ENCODE assay signal across 28 cellular contexts in the genomic region with DNA sequence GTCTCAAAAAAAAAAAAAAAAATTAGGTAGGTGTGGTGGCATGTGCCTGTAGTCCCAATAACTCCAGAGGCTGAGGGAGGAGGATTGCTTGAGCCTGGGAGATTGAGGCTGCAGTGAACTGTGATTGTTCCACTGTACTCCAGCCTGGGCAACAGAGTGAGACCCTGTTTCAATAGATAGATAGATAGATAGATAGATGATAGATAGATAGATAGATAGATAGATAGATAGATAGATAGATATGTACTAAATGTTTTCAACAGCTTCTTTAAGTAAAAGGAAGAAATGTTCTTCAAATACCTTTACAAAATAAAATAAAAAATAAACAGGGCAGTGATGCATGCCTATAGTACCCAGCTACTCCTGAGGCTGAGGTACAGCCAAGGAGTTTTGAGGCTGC.
"Had no signal": no experiment of that assay in that cellular context is flagged by ENCODE, and none has a peak within 500 bp of the region (broad histone marks: within the 10 kb centered on the region; RNA-seq: fewer than 3 reads in every experiment).

No MANE protein-coding gene starts in this region.

- ATAC-seq: activated CD4-positive, alpha-beta T cell treated with anti-CD3 and anti-CD28 coated beads for 36 hours; activated CD8-positive, alpha-beta memory T cell treated with anti-CD3 and anti-CD28 coated beads, Interleukin-2, amount 10 ng/mL, durations not matched to agents 7 days and 5 days; activated CD8-positive, alpha-beta T cell treated with anti-CD3 and anti-CD28 coated beads, Interleukin-2, amount 10 ng/mL, durations not matched to agents 7 days and 5 days; activated naive CD8-positive, alpha-beta T cell treated with anti-CD3 and anti-CD28 coated beads, Interleukin-2, amount 50 U/mL, for 24 hours; body of pancreas had no signal

- H3K27me3 ChIP-seq: adrenal gland, body of pancreas, esophagus squamous epithelium had no signal

- DNase-seq: activated CD4-positive, alpha-beta memory T cell treated with anti-CD3 and anti-CD28 coated beads for 36 hours; activated CD4-positive, alpha-beta T cell treated with anti-CD3 and anti-CD28 coated beads for 36 hours; activated CD4-positive, alpha-beta T cell treated with anti-CD3 and anti-CD28 coated beads, Interleukin-2, amount 10 ng/mL, durations not matched to agents 24 days and 14 days; activated CD4-positive, CD25-positive, alpha-beta regulatory T cell; activated CD4-positive, CD25-positive, alpha-beta regulatory T cell treated with anti-CD3 and anti-CD28 coated beads, Interleukin-2, amount 50 U/mL, for 72 hours; activated CD8-positive, alpha-beta memory T cell treated with anti-CD3 and anti-CD28 coated beads, Interleukin-2, amount 10 ng/mL, durations not matched to agents 7 days and 5 days; activated CD8-positive, alpha-beta memory T cell treated with anti-CD3 and anti-CD28 coated beads, Interleukin-2, amount 50 U/mL, for 4 hours; activated CD8-positive, alpha-beta T cell treated with anti-CD3 and anti-CD28 coated beads, Interleukin-2, amount 10 ng/mL, durations not matched to agents 7 days and 5 days; activated effector memory CD4-positive, alpha-beta T cell treated with anti-CD3 and anti-CD28 coated beads, Interleukin-2, amount 50 U/mL, for 16 hours; activated naive CD4-positive, alpha-beta T cell treated with anti-CD3 and anti-CD28 coated beads for 36 hours; activated naive CD8-positive, alpha-beta T cell treated with anti-CD3 and anti-CD28 coated beads for 36 hours; activated naive CD8-positive, alpha-beta T cell treated with anti-CD3 and anti-CD28 coated beads, Interleukin-2, amount 50 U/mL, for 24 hours; activated T-cell treated with anti-CD3 and anti-CD28 coated beads, Interleukin-2, amount 50 U/mL, for 48 hours; amygdala; aorta; body of pancreas; caudate nucleus; cortex of kidney; effector CD8-positive, alpha-beta T cell; esophagus squamous epithelium; foreskin melanocyte; head of caudate nucleus; T-helper 2 cell had no signal

- H3K9me3 ChIP-seq: adrenal gland, body of pancreas, esophagus squamous epithelium had no signal

- H3K4me3 Mint-ChIP-seq: activated CD4-positive, alpha-beta memory T cell treated with anti-CD3 and anti-CD28 coated beads for 36 hours; activated CD4-positive, alpha-beta T cell treated with anti-CD3 and anti-CD28 coated beads for 36 hours; activated CD4-positive, alpha-beta T cell treated with anti-CD3 and anti-CD28 coated beads, Interleukin-2, amount 10 ng/mL, durations not matched to agents 24 days and 14 days; activated CD8-positive, alpha-beta memory T cell treated with anti-CD3 and anti-CD28 coated beads, Interleukin-2, amount 10 ng/mL, durations not matched to agents 7 days and 5 days; activated CD8-positive, alpha-beta T cell treated with anti-CD3 and anti-CD28 coated beads, Interleukin-2, amount 10 ng/mL, durations not matched to agents 7 days and 5 days; activated naive CD4-positive, alpha-beta T cell treated with anti-CD3 and anti-CD28 coated beads for 36 hours; activated naive CD4-positive, alpha-beta T cell treated with anti-CD3 and anti-CD28 coated beads, Interleukin-2, amount 50 U/mL, for 24 hours; activated naive CD8-positive, alpha-beta T cell treated with anti-CD3 and anti-CD28 coated beads for 36 hours; activated naive CD8-positive, alpha-beta T cell treated with anti-CD3 and anti-CD28 coated beads, Interleukin-2, amount 50 U/mL, for 24 hours; activated T-helper 1 cell treated with anti-CD3 and anti-CD28 coated beads, Interleukin-12 subunit alpha, Interleukin-12 subunit beta, Interleukin-2, Interleukin-4 antibody, amounts not matched to agents 30 ng/mL and 10 ng/mL and 1 ng/mL, durations not matched to agents 14 hours and 24 hours and 36 hours had no signal

- H3K27ac ChIP-seq: adrenal gland, body of pancreas, epithelial cell of prostate, esophagus squamous epithelium had no signal

- H3K36me3 ChIP-seq: adrenal gland, esophagus squamous epithelium had no signal

- H3K9me3 Mint-ChIP-seq: activated CD4-positive, alpha-beta memory T cell treated with anti-CD3 and anti-CD28 coated beads for 36 hours; activated CD4-positive, alpha-beta T cell treated with anti-CD3 and anti-CD28 coated beads, Interleukin-2, amount 10 ng/mL, durations not matched to agents 24 days and 14 days; activated naive CD4-positive, alpha-beta T cell treated with anti-CD3 and anti-CD28 coated beads for 36 hours; activated naive CD4-positive, alpha-beta T cell treated with anti-CD3 and anti-CD28 coated beads, Interleukin-2, amount 50 U/mL, for 24 hours; activated naive CD8-positive, alpha-beta T cell treated with anti-CD3 and anti-CD28 coated beads for 36 hours; activated naive CD8-positive, alpha-beta T cell treated with anti-CD3 and anti-CD28 coated beads, Interleukin-2, amount 50 U/mL, for 24 hours; activated T-helper 1 cell treated with anti-CD3 and anti-CD28 coated beads, Interleukin-12 subunit alpha, Interleukin-12 subunit beta, Interleukin-2, Interleukin-4 antibody, amounts not matched to agents 30 ng/mL and 10 ng/mL and 1 ng/mL, durations not matched to agents 14 hours and 24 hours and 36 hours; activated T-helper 2 cell treated with anti-CD3 and anti-CD28 coated beads, Interferon-gamma antibody, Interleukin-2, Interleukin-4, amounts not matched to agents 10 μg/mL and 5 μg/mL and 100 μg/mL, durations not matched to agents 14 hours and 24 hours and 36 hours had no signal

- H3K27me3 Mint-ChIP-seq: activated CD4-positive, alpha-beta memory T cell treated with anti-CD3 and anti-CD28 coated beads for 36 hours; activated CD4-positive, alpha-beta T cell treated with anti-CD3 and anti-CD28 coated beads for 36 hours; activated CD4-positive, alpha-beta T cell treated with anti-CD3 and anti-CD28 coated beads, Interleukin-2, amount 10 ng/mL, durations not matched to agents 24 days and 14 days; activated CD8-positive, alpha-beta memory T cell treated with anti-CD3 and anti-CD28 coated beads, Interleukin-2, amount 10 ng/mL, durations not matched to agents 7 days and 5 days; activated naive CD4-positive, alpha-beta T cell treated with anti-CD3 and anti-CD28 coated beads, Interleukin-2, amount 50 U/mL, for 24 hours; activated naive CD8-positive, alpha-beta T cell treated with anti-CD3 and anti-CD28 coated beads for 36 hours; activated naive CD8-positive, alpha-beta T cell treated with anti-CD3 and anti-CD28 coated beads, Interleukin-2, amount 50 U/mL, for 24 hours had no signal

- H3K27ac Mint-ChIP-seq: activated CD4-positive, alpha-beta memory T cell treated with anti-CD3 and anti-CD28 coated beads for 36 hours; activated CD4-positive, alpha-beta T cell treated with anti-CD3 and anti-CD28 coated beads for 36 hours; activated CD4-positive, alpha-beta T cell treated with anti-CD3 and anti-CD28 coated beads, Interleukin-2, amount 10 ng/mL, durations not matched to agents 24 days and 14 days; activated CD8-positive, alpha-beta memory T cell treated with anti-CD3 and anti-CD28 coated beads, Interleukin-2, amount 10 ng/mL, durations not matched to agents 7 days and 5 days; activated CD8-positive, alpha-beta T cell treated with anti-CD3 and anti-CD28 coated beads, Interleukin-2, amount 10 ng/mL, durations not matched to agents 7 days and 5 days; activated naive CD4-positive, alpha-beta T cell treated with anti-CD3 and anti-CD28 coated beads for 36 hours; activated naive CD4-positive, alpha-beta T cell treated with anti-CD3 and anti-CD28 coated beads, Interleukin-2, amount 50 U/mL, for 24 hours; activated naive CD8-positive, alpha-beta T cell treated with anti-CD3 and anti-CD28 coated beads for 36 hours; activated naive CD8-positive, alpha-beta T cell treated with anti-CD3 and anti-CD28 coated beads, Interleukin-2, amount 50 U/mL, for 24 hours; activated T-helper 1 cell treated with anti-CD3 and anti-CD28 coated beads, Interleukin-12 subunit alpha, Interleukin-12 subunit beta, Interleukin-2, Interleukin-4 antibody, amounts not matched to agents 30 ng/mL and 10 ng/mL and 1 ng/mL, durations not matched to agents 14 hours and 24 hours and 36 hours; activated T-helper 2 cell treated with anti-CD3 and anti-CD28 coated beads, Interferon-gamma antibody, Interleukin-2, Interleukin-4, amounts not matched to agents 10 μg/mL and 5 μg/mL and 100 μg/mL, durations not matched to agents 14 hours and 24 hours and 36 hours had no signal

- H3K4me3 ChIP-seq: adrenal gland, body of pancreas, esophagus squamous epithelium had no signal

- H3K36me3 Mint-ChIP-seq: activated CD4-positive, alpha-beta memory T cell treated with anti-CD3 and anti-CD28 coated beads for 36 hours; activated CD8-positive, alpha-beta memory T cell treated with anti-CD3 and anti-CD28 coated beads, Interleukin-2, amount 10 ng/mL, durations not matched to agents 7 days and 5 days; activated naive CD4-positive, alpha-beta T cell treated with anti-CD3 and anti-CD28 coated beads, Interleukin-2, amount 50 U/mL, for 24 hours; activated naive CD8-positive, alpha-beta T cell treated with anti-CD3 and anti-CD28 coated beads for 36 hours had no signal
